27 cellular contexts compared by ENCODE assay signal in genomic region chr17:78166416-78166815, GRCh38. TPM values are rescaled to one million over a fixed set of nuclear protein-coding genes. Genes with fewer than 3 reads are reported as not detected.
A peak's percentile ranks its signal among the peaks of the same experiment; 100 is the strongest.
DNase-seq lines count a peak whose midpoint lies in the region; ATAC-seq and TF ChIP-seq lines count a peak whose summit lies in the region.
"Had no signal": no experiment of that assay in that cellular context is flagged by ENCODE, and none has a peak within 500 bp of the region (broad histone marks: within the 10 kb centered on the region; RNA-seq: fewer than 3 reads in every experiment).

No MANE protein-coding gene starts in this region.

- peak; percentile 63 for DNase-seq in NCI-H2107 treated with DMSO at 0.1 percent for 48 hours (lab: John Stamatoyannopoulos, UW; ENCODE audit: unreplicated experiment)
- no peak for DNase-seq in NCI-H2107 (lab: John Stamatoyannopoulos, UW)
- peak; percentile 59 for DNase-seq in NCI-H69 (lab: John Stamatoyannopoulos, UW)
- no peak for DNase-seq in neural crest cell (ENCODE audit: low read depth, low spot score)
- no peak for DNase-seq in inferior parietal cortex (ENCODE audit: extremely low spot score)
- DNase-seq: activated CD8-positive, alpha-beta T cell treated with anti-CD3 and anti-CD28 coated beads, Interleukin-2, amount 10 ng/mL, durations not matched to agents 7 days and 5 days; activated T-cell treated with anti-CD3 and anti-CD28 coated beads, Interleukin-2, amount 50 U/mL, for 4 hours; foreskin melanocyte; hippocampal formation; IMR-90; islet precursor cell; lower lobe of right lung; NCI-H2029; NCI-H82; occipital lobe; PC-9; SJCRH30; stimulated activated CD4-positive, alpha-beta T cell treated with anti-CD3 and anti-CD28 coated beads, Interleukin-12 subunit alpha, Interleukin-12 subunit beta, amount 100 ng/mL, for 4 hours; T-helper 17 cell; testis had no signal

- no peaks in the 10 kb centered on the region for H3K4me1 Mint-ChIP-seq in neural crest cell

- no peaks in the 10 kb centered on the region for H3K9me3 Mint-ChIP-seq in neural crest cell
- H3K9me3 Mint-ChIP-seq: activated naive CD4-positive, alpha-beta T cell treated with anti-CD3 and anti-CD28 coated beads, Interleukin-2, amount 50 U/mL, for 24 hours; activated T-cell treated with anti-CD3 and anti-CD28 coated beads, Interleukin-2, amount 50 U/mL, for 4 hours; central memory CD8-positive, alpha-beta T cell had no signal

- peak overlapping the region; percentile 34 for H3K4me3 Mint-ChIP-seq in neural crest cell
- H3K4me3 Mint-ChIP-seq: activated CD8-positive, alpha-beta T cell treated with anti-CD3 and anti-CD28 coated beads, Interleukin-2, amount 10 ng/mL, durations not matched to agents 7 days and 5 days; activated naive CD4-positive, alpha-beta T cell treated with anti-CD3 and anti-CD28 coated beads, Interleukin-2, amount 50 U/mL, for 24 hours; activated T-cell treated with anti-CD3 and anti-CD28 coated beads, Interleukin-2, amount 50 U/mL, for 4 hours; central memory CD8-positive, alpha-beta T cell; T-helper 17 cell had no signal

- no peaks in the 10 kb centered on the region for H3K27me3 Mint-ChIP-seq in neural crest cell (ENCODE audit: low read depth)
- H3K27me3 Mint-ChIP-seq: activated naive CD4-positive, alpha-beta T cell treated with anti-CD3 and anti-CD28 coated beads, Interleukin-2, amount 50 U/mL, for 24 hours; central memory CD8-positive, alpha-beta T cell; T-helper 17 cell had no signal

- no peaks in the 10 kb centered on the region for H3K36me3 Mint-ChIP-seq in neural crest cell (ENCODE audit: low read depth)

- TF ChIP-seq CTCF in neural crest cell (conservative IDR thresholded peaks at IDR 0.05): no peak

- H3K27ac Mint-ChIP-seq in neural crest cell (ENCODE audit: unreplicated experiment): no peak overlapping the region
- H3K27ac Mint-ChIP-seq: activated CD8-positive, alpha-beta T cell treated with anti-CD3 and anti-CD28 coated beads, Interleukin-2, amount 10 ng/mL, durations not matched to agents 7 days and 5 days; activated naive CD4-positive, alpha-beta T cell treated with anti-CD3 and anti-CD28 coated beads, Interleukin-2, amount 50 U/mL, for 24 hours had no signal

- no peak for ATAC-seq in GM19023 (IDR thresholded peaks at IDR 0.05; ENCODE audit: unreplicated experiment)
- ATAC-seq: A549; activated CD8-positive, alpha-beta T cell treated with anti-CD3 and anti-CD28 coated beads, Interleukin-2, amount 10 ng/mL, durations not matched to agents 7 days and 5 days; activated T-cell treated with anti-CD3 and anti-CD28 coated beads, Interleukin-2, amount 50 U/mL, for 4 hours; HCT116; lower lobe of right lung; T-helper 17 cell had no signal

RNA-seq across cellular contexts. Expression of gene SYNGR2, which starts 2.0 kb away (rescaled TPM):
- total RNA-seq in neural crest cell: 19.3 and 23.0 TPM in 2 replicates

RNA-seq across cellular contexts. Expression of gene C17orf99, which starts 20.2 kb away (rescaled TPM):
- not detected in 2 replicates for total RNA-seq in neural crest cell
- total RNA-seq: activated CD8-positive, alpha-beta T cell treated with anti-CD3 and anti-CD28 coated beads, Interleukin-2, amount 10 ng/mL, durations not matched to agents 7 days and 5 days; activated T-cell treated with anti-CD3 and anti-CD28 coated beads, Interleukin-2, amount 50 U/mL, for 4 hours; ascending aorta; epithelial cell of proximal tubule; IMR-90; lower lobe of right lung; occipital lobe; PC-9; SJCRH30; T-helper 17 cell had no signal

RNA-seq across cellular contexts. Expression of gene TK1, which starts 20.4 kb away (rescaled TPM):
- 48.7 and 53.9 TPM in 2 replicates for total RNA-seq in neural crest cell
- total RNA-seq: ascending aorta had no signal

RNA-seq across cellular contexts. Expression of gene AFMID, which starts 20.7 kb away (rescaled TPM):
- 38.1 and 41.9 TPM in 2 replicates for total RNA-seq in neural crest cell

RNA-seq across cellular contexts. Expression of gene TMC8, which starts 35.8 kb away (rescaled TPM):
- total RNA-seq in neural crest cell: 0.71 and 0.79 TPM in 2 replicates
- total RNA-seq: IMR-90 had no signal

Comparison
In these comparisons a context has a peak if more than half of its experiments do, and no peak if none do; other contexts are left out.
1. DNase-seq: peak in NCI-H2107 treated with DMSO at 0.1 percent for 48 hours (single experiment) and NCI-H69 (single experiment); none in NCI-H2107 (single experiment), neural crest cell (single experiment) and inferior parietal cortex (single experiment).